Comparison of ENCODE assay signal across 8 cellular contexts in genomic region chr1:40404670-40405462, GRCh38. TPM values are rescaled to one million over a fixed set of nuclear protein-coding genes. Genes with fewer than 3 reads are reported as not detected.
DNase-seq lines count a peak whose midpoint lies in the region; ATAC-seq and TF ChIP-seq lines count a peak whose summit lies in the region.

No MANE protein-coding gene starts in this region.

- intact Hi-C loops in activated CD8-positive, alpha-beta T cell treated with anti-CD3 and anti-CD28 coated beads for 36 hours (cut with micrococcal nuclease): loop anchor here (1.0 to 10.0 kb wide), 3 partner anchors 20 to 90 kb away; partner anchors contain the start of gene COL9A2

- CTCF ChIA-PET in activated CD8-positive, alpha-beta T cell treated with anti-CD3 and anti-CD28 coated beads for 36 hours (lab: Charles Lee): interaction anchor here (0.6 to 4.3 kb wide), 35 partner anchors 9 to 264 kb away, joined by 3 to 62 read pairs (median 6); partner anchors contain the start of genes COL9A2 and SMAP2

- no peak for DNase-seq in GM13976 (ENCODE audit: low spot score)
- peak; percentile 43 for DNase-seq in NCI-H345 (lab: John Stamatoyannopoulos, UW)
- peak; percentile 61 for DNase-seq in activated CD8-positive, alpha-beta T cell treated with anti-CD3 and anti-CD28 coated beads for 36 hours
- DNase-seq in fibroblast of the conjunctiva (ENCODE audit: low read depth): peak; percentile 63
- DNase-seq in progenitor cell of endocrine pancreas (ENCODE audit: low spot score, unreplicated experiment): no peak

- no peaks in the 10 kb centered on the region for H3K27me3 Mint-ChIP-seq in activated CD8-positive, alpha-beta T cell treated with anti-CD3 and anti-CD28 coated beads for 36 hours
- no peaks in the 10 kb centered on the region for H3K27me3 Mint-ChIP-seq in progenitor cell of endocrine pancreas

- H3K27ac Mint-ChIP-seq in activated CD8-positive, alpha-beta T cell treated with anti-CD3 and anti-CD28 coated beads for 36 hours: peak overlapping the region; percentile 89
- H3K27ac Mint-ChIP-seq in progenitor cell of endocrine pancreas: no peak overlapping the region

- peaks cover 76% of the 10 kb centered on the region for H3K4me1 Mint-ChIP-seq in activated CD8-positive, alpha-beta T cell treated with anti-CD3 and anti-CD28 coated beads for 36 hours (ENCODE audit: low read depth)
- peaks cover 3% of the 10 kb centered on the region for H3K4me1 Mint-ChIP-seq in progenitor cell of endocrine pancreas (ENCODE audit: low read depth)

- in situ Hi-C loops in GM13976 (cut with MboI; ENCODE audit: low sequenced_read_pairs, unreplicated experiment): loop anchor here (10.0 kb wide), 1 partner anchor 250 kb away; no protein-coding TSS in a partner anchor

- peaks cover 3% of the 10 kb centered on the region for H3K9me3 Mint-ChIP-seq in activated CD8-positive, alpha-beta T cell treated with anti-CD3 and anti-CD28 coated beads for 36 hours
- H3K9me3 Mint-ChIP-seq in progenitor cell of endocrine pancreas (ENCODE audit: low read depth): peaks cover 3% of the 10 kb centered on the region

- H3K27ac ChIP-seq in C4-2B: no peak overlapping the region

- TF ChIP-seq CTCF in C4-2B (conservative IDR thresholded peaks at IDR 0.05) (peak; percentile 93), GM13976 (IDR thresholded peaks at IDR 0.05; ENCODE audit: borderline replicate concordance, control extremely low read depth, extremely low read depth, insufficient read depth, missing control alignments) (peak; percentile 65), progenitor cell of endocrine pancreas (IDR thresholded peaks at IDR 0.05; ENCODE audit: unreplicated experiment) (peak; percentile 94)
- TF ChIP-seq CTCF in activated CD8-positive, alpha-beta T cell treated with anti-CD3 and anti-CD28 coated beads for 36 hours (IDR thresholded peaks at IDR 0.05): peak; percentile 95

- ATAC-seq in activated CD8-positive, alpha-beta T cell treated with anti-CD3 and anti-CD28 coated beads for 36 hours: peak; percentile 31
- no peak for ATAC-seq in HG03520 (IDR thresholded peaks at IDR 0.05; ENCODE audit: unreplicated experiment)
- no peak for ATAC-seq in HG03469 (IDR thresholded peaks at IDR 0.05; ENCODE audit: unreplicated experiment)

- peaks cover 62% of the 10 kb centered on the region for H3K36me3 Mint-ChIP-seq in activated CD8-positive, alpha-beta T cell treated with anti-CD3 and anti-CD28 coated beads for 36 hours (ENCODE audit: low read depth)
- H3K36me3 Mint-ChIP-seq in progenitor cell of endocrine pancreas (ENCODE audit: insufficient read depth): peaks cover 4% of the 10 kb centered on the region

- H3K4me3 Mint-ChIP-seq in activated CD8-positive, alpha-beta T cell treated with anti-CD3 and anti-CD28 coated beads for 36 hours: peak overlapping the region; percentile 46
- no peak overlapping the region for H3K4me3 Mint-ChIP-seq in progenitor cell of endocrine pancreas (ENCODE audit: low read depth)

- POLR2A ChIA-PET in activated CD8-positive, alpha-beta T cell treated with anti-CD3 and anti-CD28 coated beads for 36 hours (lab: Charles Lee): interaction anchor here (0.7 to 16.6 kb wide), 6 partner anchors 21 to 113 kb away, joined by 3 to 278 read pairs (median 4); no protein-coding TSS in a partner anchor

RNA-seq across cellular contexts. Expression of gene SMAP2, which starts 31.3 kb away (rescaled TPM):
- 100 to 1,000 TPM; 204 to 209 TPM for total RNA-seq in activated CD8-positive, alpha-beta T cell treated with anti-CD3 and anti-CD28 coated beads for 36 hours
- total RNA-seq in progenitor cell of endocrine pancreas: 27.1 and 30.3 TPM in 2 replicates

RNA-seq across cellular contexts. Expression of gene ZFP69B, which starts 45.4 kb away (rescaled TPM):
- total RNA-seq in activated CD8-positive, alpha-beta T cell treated with anti-CD3 and anti-CD28 coated beads for 36 hours: 1 to 10 TPM; 3.5 to 4.1 TPM
- 10.5 and 11.1 TPM in 2 replicates for total RNA-seq in progenitor cell of endocrine pancreas

Comparison
In these comparisons a context has a peak if more than half of its experiments do, and no peak if none do; other contexts are left out.
1. DNase-seq: peak in NCI-H345 (single experiment), activated CD8-positive, alpha-beta T cell treated with anti-CD3 and anti-CD28 coated beads for 36 hours (single experiment) and fibroblast of the conjunctiva (single experiment); none in GM13976 (single experiment) and progenitor cell of endocrine pancreas (single experiment).
2. Peak in every context shown above with its lines, with median percentiles within 50 percentile points of each other: CTCF ChIP-seq.